20 cellular contexts compared by ENCODE assay signal in the genomic region with DNA sequence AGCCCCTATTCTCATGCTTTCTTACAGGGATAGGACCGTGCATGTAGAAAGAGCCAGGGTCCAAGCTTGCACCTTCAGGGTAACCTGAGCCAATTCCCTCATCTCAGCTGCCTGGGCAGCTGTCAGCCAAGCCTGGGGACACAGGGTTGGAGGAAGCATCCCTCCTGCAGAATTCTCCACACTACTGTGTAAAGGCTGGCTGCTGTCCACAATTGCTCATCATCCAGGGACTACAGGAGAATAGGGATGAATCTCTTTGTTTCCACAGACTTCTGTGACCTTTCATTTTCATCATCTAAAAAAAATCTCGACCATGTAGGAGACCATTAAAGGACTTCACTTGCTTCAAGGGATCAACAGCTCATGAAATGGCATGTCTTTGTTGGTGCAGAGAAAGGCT.
"Had no signal": no experiment of that assay in that cellular context is flagged by ENCODE, and none has a peak within 500 bp of the region (broad histone marks: within the 10 kb centered on the region; RNA-seq: fewer than 3 reads in every experiment).

No MANE protein-coding gene starts in this region.

- H3K27me3 ChIP-seq: heart left ventricle, suprapubic skin, thyroid gland had no signal

- H3K9ac ChIP-seq: parathyroid adenoma had no signal

- H3K27ac ChIP-seq: heart left ventricle, parathyroid adenoma, prostate gland, skin epidermis, suprapubic skin, thyroid gland had no signal

- H3K36me3 Mint-ChIP-seq: natural killer cell had no signal

- ATAC-seq: effector memory CD8-positive, alpha-beta T cell; heart left ventricle; natural killer cell; sciatic nerve had no signal

- H3K79me2 ChIP-seq: parathyroid adenoma had no signal

- H3K4me1 Mint-ChIP-seq: natural killer cell had no signal

- FAIRE-seq: frontal cortex, islet of Langerhans, urothelium cell line had no signal

- H3K4me3 Mint-ChIP-seq: effector memory CD8-positive, alpha-beta T cell; mesothelial cell of epicardium; natural killer cell; type B pancreatic cell had no signal

- H3K27ac Mint-ChIP-seq: effector memory CD8-positive, alpha-beta T cell; natural killer cell; type B pancreatic cell had no signal

- H3K4me1 ChIP-seq: parathyroid adenoma, prostate gland, suprapubic skin had no signal

- H3K36me3 ChIP-seq: heart left ventricle, prostate gland, suprapubic skin, thyroid gland had no signal

- H3K9me3 ChIP-seq: prostate gland, suprapubic skin, thyroid gland had no signal

- H3K9me3 Mint-ChIP-seq: effector memory CD8-positive, alpha-beta T cell; natural killer cell; type B pancreatic cell had no signal

- DNase-seq: effector memory CD8-positive, alpha-beta T cell; erythroblast; heart left ventricle; hippocampal formation; kidney glomerular epithelial cell; natural killer cell; occipital lobe; stimulated activated CD4-positive, alpha-beta T cell treated with anti-CD3 and anti-CD28 coated beads, Interleukin-2, amount 100 ng/mL, for 24 hours; stimulated activated naive CD4-positive, alpha-beta T cell; thyroid gland had no signal

- H3K4me3 ChIP-seq: heart left ventricle, prostate gland, skin epidermis, suprapubic skin, thyroid gland had no signal

- H2AFZ ChIP-seq: parathyroid adenoma had no signal
